Comparison of ENCODE assay signal across 23 cellular contexts in the genomic region with DNA sequence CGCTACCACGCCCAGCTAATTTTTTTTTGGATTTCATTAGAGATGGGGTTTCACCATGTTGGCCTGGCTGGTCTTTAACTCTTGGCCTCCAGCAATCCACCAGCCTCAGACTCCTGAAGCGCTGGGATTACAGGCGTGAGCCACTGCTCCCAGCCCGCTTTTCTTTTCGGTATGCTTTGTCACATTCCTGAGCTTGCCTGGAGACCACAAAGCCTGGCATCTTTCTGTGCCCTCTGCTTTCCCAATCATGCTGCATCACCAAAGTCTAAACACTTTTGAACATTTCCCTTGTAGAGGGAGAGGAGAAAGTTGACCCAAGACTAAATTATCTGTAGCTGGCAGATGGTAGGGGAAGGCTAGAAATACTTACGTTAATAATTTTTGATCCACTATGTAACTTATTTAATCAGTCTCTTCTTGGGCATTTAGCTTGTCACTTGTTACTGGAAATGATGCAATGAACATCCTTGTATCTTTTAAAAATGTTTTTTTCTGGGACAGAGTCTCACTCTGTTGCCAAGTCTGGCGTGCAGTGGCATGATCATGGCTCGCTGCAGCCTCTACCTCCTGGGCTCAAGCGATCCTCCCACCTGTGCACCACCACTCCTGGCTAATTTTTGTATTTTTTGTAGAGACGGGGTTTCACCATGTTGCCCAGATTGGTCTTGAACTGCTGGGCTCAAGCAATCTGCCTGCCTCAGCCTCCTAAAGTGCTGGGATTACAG. TPM values are rescaled to one million over a fixed set of nuclear protein-coding genes. Genes with fewer than 3 reads are reported as not detected.
DNase-seq lines count a peak whose midpoint lies in the region; ATAC-seq and TF ChIP-seq lines count a peak whose summit lies in the region.
"Had no signal": no experiment of that assay in that cellular context is flagged by ENCODE, and none has a peak within 500 bp of the region (broad histone marks: within the 10 kb centered on the region; RNA-seq: fewer than 3 reads in every experiment).

No MANE protein-coding gene starts in this region.

- no peak for ATAC-seq in stimulated activated naive CD8-positive, alpha-beta T cell treated with anti-CD3 and anti-CD28 coated beads, Interleukin-15, Interleukin-2, amounts not matched to agents 100 U/mL and 50 U/mL, for 24 hours
- ATAC-seq in gastrocnemius medialis: no peak
- ATAC-seq: activated T-cell treated with anti-CD3 and anti-CD28 coated beads, Interleukin-2, amount 50 U/mL, for 4 hours; left ventricle myocardium superior; stimulated activated effector memory CD8-positive, alpha-beta T cell treated with anti-CD3 and anti-CD28 coated beads, Interleukin-12 subunit alpha, Interleukin-12 subunit beta, amount 100 ng/mL, for 72 hours had no signal

- H3K27ac ChIP-seq in gastrocnemius medialis: no peak overlapping the region
- H3K27ac ChIP-seq: C4-2B, tibial artery had no signal

- peaks cover 14 to 15% of the 10 kb centered on the region in 2 donors for H3K4me1 ChIP-seq in gastrocnemius medialis

- no peak for TF ChIP-seq CTCF in fibroblast of mammary gland (conservative IDR thresholded peaks at IDR 0.05; ENCODE audit: control insufficient read depth, insufficient read depth, low read depth, low read length)
- no peak for TF ChIP-seq CTCF in gastrocnemius medialis (IDR thresholded peaks at IDR 0.05 in 4 of 5, conservative IDR thresholded peaks at IDR 0.05 in 1 of 5)

- in situ Hi-C loops in gastrocnemius medialis (cut with MboI; ENCODE audit: low sequenced_read_pairs in 4 of 4): loop anchor here in 3 of 4 donors (5.0 to 25.0 kb wide), 3 partner anchors 72 to 452 kb away; a partner anchor contains a TSS

- H3K27me3 ChIP-seq in gastrocnemius medialis: no peaks in the 10 kb centered on the region
- H3K27me3 ChIP-seq: tibial artery had no signal

- H3K4me3 ChIP-seq in fibroblast of mammary gland (ENCODE audit: control insufficient read depth, low read depth, low read length): no peak overlapping the region
- no peak overlapping the region for H3K4me3 ChIP-seq in gastrocnemius medialis
- H3K4me3 ChIP-seq: tibial artery had no signal

- intact Hi-C loops in gastrocnemius medialis (cut with DNase I; ENCODE audit: low total_unique reads): loop anchor here (10.0 kb wide), 2 partner anchors 626 to 654 kb away; a partner anchor contains a TSS

- H3K36me3 ChIP-seq in gastrocnemius medialis: no peaks in the 10 kb centered on the region
- H3K36me3 ChIP-seq: tibial artery had no signal

- TF ChIP-seq POLR2A in gastrocnemius medialis (IDR thresholded peaks at IDR 0.05): no peak

- peak; percentile 71 for DNase-seq in HT1080 (ENCODE audit: low read depth)
- DNase-seq in amniotic epithelial cell (ENCODE audit: low read depth): peak; percentile 63
- DNase-seq in fibroblast of mammary gland (ENCODE audit: low read depth): peak; percentile 18
- peak; percentile 73 for DNase-seq in renal cortical epithelial cell (ENCODE audit: low read depth)
- DNase-seq in stimulated activated naive CD8-positive, alpha-beta T cell treated with anti-CD3 and anti-CD28 coated beads, Interleukin-15, Interleukin-2, amounts not matched to agents 100 U/mL and 50 U/mL, for 24 hours: no peak
- no peak for DNase-seq in NCI-H526 treated with DMSO at 0.1 percent for 48 hours (lab: John Stamatoyannopoulos, UW)
- no peak for DNase-seq in NCI-H2081 treated with DMSO at 0.1 percent for 48 hours (lab: John Stamatoyannopoulos, UW)
- no peak for DNase-seq in gastrocnemius medialis
- DNase-seq: activated CD4-positive, alpha-beta T cell treated with anti-CD3 and anti-CD28 coated beads, Interleukin-2, amount 50 U/mL, for 4 hours; activated naive CD8-positive, alpha-beta T cell treated with anti-CD3 and anti-CD28 coated beads, Interleukin-2, amount 10 ng/mL, durations not matched to agents 7 days and 5 days; activated T-cell treated with anti-CD3 and anti-CD28 coated beads, Interleukin-2, amount 50 U/mL, for 4 hours; central memory CD4-positive, alpha-beta T cell; DMS79; effector CD4-positive, alpha-beta T cell; foreskin melanocyte; Kasumi-1; left ventricle myocardium superior; NCI-H1417; NCI-H2171 treated with DMSO at 0.1 percent for 48 hours; NCI-H774; tibial artery had no signal

- H3K9me3 ChIP-seq in gastrocnemius medialis: no peaks in the 10 kb centered on the region
- H3K9me3 ChIP-seq: tibial artery had no signal

RNA-seq across cellular contexts. Expression of a gene that starts 2.7 kb away (rescaled TPM):
- total RNA-seq in HT1080 (2014; rRNA removed; shearing (Covaris generic)): 103 and 105 TPM in 2 replicates
- 54.5 and 71.9 TPM in 2 replicates for polyA plus RNA-seq in HT1080 (2015; cell fraction: cytosol; rRNA removed)
- 377 and 383 TPM in 2 replicates for polyA plus RNA-seq in HT1080 (2015; cell fraction: nucleus; rRNA removed)
- total RNA-seq in renal cortical epithelial cell (101 and 106 TPM in 2 replicates), gastrocnemius medialis (10 to 100 TPM; 35.7 to 99.4 (median 46.2) TPM)

Comparison
In these comparisons a context has a peak if more than half of its experiments do, and no peak if none do; other contexts are left out.
1. DNase-seq: peak in HT1080 (single experiment), amniotic epithelial cell (single experiment), fibroblast of mammary gland (single experiment) and renal cortical epithelial cell (single experiment); none in stimulated activated naive CD8-positive, alpha-beta T cell treated with anti-CD3 and anti-CD28 coated beads, Interleukin-15, Interleukin-2, amounts not matched to agents 100 U/mL and 50 U/mL, for 24 hours (single experiment), NCI-H526 treated with DMSO at 0.1 percent for 48 hours (single experiment), NCI-H2081 treated with DMSO at 0.1 percent for 48 hours (single experiment) and gastrocnemius medialis (0 of 2).